ENCODE assay signal across 29 cellular contexts in genomic region chr6:89393659-89394058, GRCh38.
"Had no signal": no experiment of that assay in that cellular context is flagged by ENCODE, and none has a peak within 500 bp of the region (broad histone marks: within the 10 kb centered on the region; RNA-seq: fewer than 3 reads in every experiment).

No MANE protein-coding gene starts in this region.

- H3K4me3 ChIP-seq: left lung, lower lobe of right lung, neural progenitor cell, ovary, right atrium auricular region, right lobe of liver, smooth muscle cell, testis, thyroid gland, transverse colon, upper lobe of left lung, vagina had no signal

- FAIRE-seq: kidney had no signal

- H3K4me1 ChIP-seq: lower lobe of right lung, neural progenitor cell, right lobe of liver, testis, thyroid gland, transverse colon, upper lobe of left lung, vagina had no signal

- H3K27ac ChIP-seq: left lung, lower lobe of right lung, neural progenitor cell, ovary, right atrium auricular region, right lobe of liver, testis, thyroid gland, transverse colon, upper lobe of left lung, vagina had no signal

- DNase-seq: hypothalamus; immature natural killer cell; kidney; left colon; left lung; lower lobe of right lung; mammary epithelial cell; mesenchymal stem cell; naive B cell; natural killer cell; nephron progenitor cell; ovary; right lobe of liver; stimulated activated CD4-positive, alpha-beta T cell treated with anti-CD3 and anti-CD28 coated beads, Interleukin-1b, Interleukin-23, amount 100 ng/mL, for 48 hours; stimulated activated CD4-positive, alpha-beta T cell treated with anti-CD3 and anti-CD28 coated beads, Interleukin-2, amount 100 ng/mL, for 48 hours; stimulated activated CD4-positive, alpha-beta T cell treated with anti-CD3 and anti-CD28 coated beads, Interleukin-4, amount 100 ng/mL, for 4 hours; stimulated activated CD8-positive, alpha-beta memory T cell treated with anti-CD3 and anti-CD28 coated beads, Interleukin-4, amount 100 ng/mL, for 48 hours; stimulated activated naive CD4-positive, alpha-beta T cell treated with Interleukin-2 at 50 U/mL for 16 hours; stimulated activated naive CD8-positive, alpha-beta T cell treated with anti-CD3 and anti-CD28 coated beads, Interleukin-15, amount 100 ng/mL, for 72 hours; substantia nigra; testis; thyroid gland; transverse colon; upper lobe of left lung had no signal

- H3K4me2 ChIP-seq: neural progenitor cell, smooth muscle cell had no signal

- H3K36me3 ChIP-seq: left lung, lower lobe of right lung, neural progenitor cell, ovary, right atrium auricular region, right lobe of liver, thyroid gland, transverse colon, upper lobe of left lung, vagina had no signal

- H2AFZ ChIP-seq: neural progenitor cell had no signal

- ATAC-seq: left colon; left lung; lower lobe of right lung; natural killer cell; right lobe of liver; stimulated activated memory B cell treated with anti-CD40 and anti-IgM and Interleukin-4, amounts not matched to agents 10 μg/mL and 1 μg/mL and 100 μg/mL, for 72 hours; stimulated activated naive CD8-positive, alpha-beta T cell treated with anti-CD3 and anti-CD28 coated beads, Interleukin-15, amount 100 ng/mL, for 72 hours had no signal

- H3K27me3 ChIP-seq: left lung, neural progenitor cell, ovary, right atrium auricular region, right lobe of liver, testis, thyroid gland, transverse colon, upper lobe of left lung, vagina had no signal

- H3K9ac ChIP-seq: neural progenitor cell had no signal

- H3K9me3 ChIP-seq: left lung, ovary, right atrium auricular region, right lobe of liver, testis, thyroid gland, transverse colon, upper lobe of left lung, vagina had no signal
